Comparison of ENCODE assay signal across 16 cellular contexts in the genomic region with DNA sequence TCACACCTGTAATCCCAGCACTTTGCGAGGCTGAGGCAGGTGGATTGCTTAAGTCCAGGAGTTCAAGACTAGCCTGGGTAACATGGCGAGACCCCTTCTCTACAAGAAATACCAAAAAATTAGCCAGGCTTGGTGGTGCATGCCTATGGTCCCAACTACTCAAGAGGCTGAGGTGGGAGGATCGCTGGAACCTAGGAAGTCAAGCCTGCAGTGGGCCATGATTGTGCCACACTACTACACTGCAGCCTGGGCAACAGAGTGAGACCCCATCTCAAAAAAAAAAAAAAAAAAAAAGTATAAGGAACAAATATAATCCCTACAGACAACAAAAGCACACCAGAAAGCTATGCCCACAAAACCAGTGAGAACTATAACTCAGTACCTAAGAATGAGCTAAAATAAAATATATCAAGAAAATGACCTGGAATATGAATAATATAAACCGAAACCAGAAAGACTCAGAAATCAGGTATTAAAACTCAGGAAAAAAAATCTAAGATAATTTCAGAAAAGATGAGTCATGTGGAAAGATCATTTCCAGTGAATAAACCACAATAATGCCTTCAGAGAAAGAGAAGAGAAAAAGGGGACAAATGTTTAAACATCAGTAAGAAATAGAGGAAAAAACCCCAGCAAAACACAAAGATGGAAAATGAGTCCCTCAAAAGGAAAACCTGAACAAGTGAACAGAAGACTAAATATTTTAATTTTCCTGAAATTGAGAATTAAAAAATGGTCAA. TPM values are rescaled to one million over a fixed set of nuclear protein-coding genes. Genes with fewer than 3 reads are reported as not detected.
A peak's percentile ranks its signal among the peaks of the same experiment; 100 is the strongest.
DNase-seq lines count a peak whose midpoint lies in the region; ATAC-seq and TF ChIP-seq lines count a peak whose summit lies in the region.
"Had no signal": no experiment of that assay in that cellular context is flagged by ENCODE, and none has a peak within 500 bp of the region (broad histone marks: within the 10 kb centered on the region; RNA-seq: fewer than 3 reads in every experiment).

No MANE protein-coding gene starts in this region.

- intact Hi-C loops in activated T-helper 2 cell treated with anti-CD3 and anti-CD28 coated beads, Interferon-gamma antibody, Interleukin-2, Interleukin-4, amounts not matched to agents 10 μg/mL and 5 μg/mL and 100 μg/mL, durations not matched to agents 14 hours and 24 hours and 36 hours (cut with micrococcal nuclease) = loop anchor here (2.0 to 5.0 kb wide), 3 partner anchors 22 to 94 kb away; a partner anchor contains a TSS
- intact Hi-C loops in lower lobe of right lung (cut with DNase I) = no loop called here

- peaks cover 12% of the 10 kb centered on the region for H4K20me1 ChIP-seq in hepatocyte (ENCODE audit: insufficient read depth, poor library complexity, severe bottlenecking)

- H3K79me2 ChIP-seq in hepatocyte = peaks cover 85% of the 10 kb centered on the region

- no peaks in the 10 kb centered on the region for H3K9me2 ChIP-seq in hepatocyte (replicated peaks; ENCODE audit: insufficient read depth)

- H3K9me3 Mint-ChIP-seq in activated T-helper 2 cell treated with anti-CD3 and anti-CD28 coated beads, Interferon-gamma antibody, Interleukin-2, Interleukin-4, amounts not matched to agents 10 μg/mL and 5 μg/mL and 100 μg/mL, durations not matched to agents 14 hours and 24 hours and 36 hours = no peaks in the 10 kb centered on the region
- H3K9me3 Mint-ChIP-seq in mesothelial cell of epicardium (no peaks in the 10 kb centered on the region), type B pancreatic cell (no peaks in the 10 kb centered on the region)
- H3K9me3 Mint-ChIP-seq: endodermal cell; H9; IgD-negative memory B cell; T-helper 2 cell treated with Interferon-gamma antibody and Interleukin-4, amounts not matched to agents 5 μg/mL and 100 μg/mL, for 36 hours had no signal

- H3K4me3 Mint-ChIP-seq in activated T-helper 2 cell treated with anti-CD3 and anti-CD28 coated beads, Interferon-gamma antibody, Interleukin-2, Interleukin-4, amounts not matched to agents 10 μg/mL and 5 μg/mL and 100 μg/mL, durations not matched to agents 14 hours and 24 hours and 36 hours (ENCODE audit: low read depth) = no peak overlapping the region
- H3K4me3 Mint-ChIP-seq in mesothelial cell of epicardium (no peak overlapping the region), type B pancreatic cell (no peak overlapping the region)
- H3K4me3 Mint-ChIP-seq: endodermal cell; H9; IgD-negative memory B cell; T-helper 2 cell treated with Interferon-gamma antibody and Interleukin-4, amounts not matched to agents 5 μg/mL and 100 μg/mL, for 36 hours had no signal

- no peak overlapping the region for H3K4me3 ChIP-seq in hepatocyte
- no peak overlapping the region for H3K4me3 ChIP-seq in lower lobe of right lung
- H3K4me3 ChIP-seq: BLaER1 treated with 17β-estradiol and CSF1 and Interleukin-3, amounts not matched to agents 10 nM and 100 nM had no signal

- no peak overlapping the region for H2AFZ ChIP-seq in hepatocyte

- no peaks in the 10 kb centered on the region for H3K27me3 ChIP-seq in hepatocyte
- no peaks in the 10 kb centered on the region for H3K27me3 ChIP-seq in lower lobe of right lung (ENCODE audit: low read depth)
- H3K27me3 ChIP-seq: BLaER1 treated with 17β-estradiol and CSF1 and Interleukin-3, amounts not matched to agents 10 nM and 100 nM had no signal

- H3K4me1 ChIP-seq in hepatocyte (ENCODE audit: insufficient read depth) (no peaks in the 10 kb centered on the region), lower lobe of right lung (no peaks in the 10 kb centered on the region)

- H3K27me3 Mint-ChIP-seq in activated T-helper 2 cell treated with anti-CD3 and anti-CD28 coated beads, Interferon-gamma antibody, Interleukin-2, Interleukin-4, amounts not matched to agents 10 μg/mL and 5 μg/mL and 100 μg/mL, durations not matched to agents 14 hours and 24 hours and 36 hours (ENCODE audit: low read depth) = no peaks in the 10 kb centered on the region
- no peaks in the 10 kb centered on the region for H3K27me3 Mint-ChIP-seq in mesothelial cell of epicardium (ENCODE audit: low read depth)
- no peaks in the 10 kb centered on the region for H3K27me3 Mint-ChIP-seq in type B pancreatic cell
- H3K27me3 Mint-ChIP-seq: IgD-negative memory B cell had no signal

- DNase-seq in AG20443 (ENCODE audit: low spot score) = peak; percentile 47
- peak; percentile 47 for DNase-seq in ELR (ENCODE audit: low read depth)
- DNase-seq in activated T-helper 2 cell treated with anti-CD3 and anti-CD28 coated beads, Interferon-gamma antibody, Interleukin-2, Interleukin-4, amounts not matched to agents 10 μg/mL and 5 μg/mL and 100 μg/mL, durations not matched to agents 14 hours and 24 hours and 36 hours (ENCODE audit: low spot score) = no peak
- DNase-seq in mesothelial cell of epicardium (ENCODE audit: low spot score in 2 of 2, unreplicated experiment in 2 of 2) = no peak
- DNase-seq in hepatocyte (ENCODE audit: low spot score) = no peak
- no peak for DNase-seq in kidney glomerular epithelial cell (lab: John Stamatoyannopoulos, UW)
- no peak for DNase-seq in lower lobe of right lung
- no peak for DNase-seq in type B pancreatic cell (ENCODE audit: extremely low spot score, unreplicated experiment)
- DNase-seq: activated effector memory CD4-positive, alpha-beta T cell treated with anti-CD3 and anti-CD28 coated beads, Interleukin-2, amount 50 U/mL, for 16 hours; DMS79; endodermal cell; H9; stimulated activated CD4-positive, alpha-beta T cell treated with anti-CD3 and anti-CD28 coated beads, Interleukin-4, amount 100 ng/mL, for 24 hours had no signal

- peaks cover 55% of the 10 kb centered on the region for H3K36me3 Mint-ChIP-seq in activated T-helper 2 cell treated with anti-CD3 and anti-CD28 coated beads, Interferon-gamma antibody, Interleukin-2, Interleukin-4, amounts not matched to agents 10 μg/mL and 5 μg/mL and 100 μg/mL, durations not matched to agents 14 hours and 24 hours and 36 hours (ENCODE audit: low read depth)
- H3K36me3 Mint-ChIP-seq in mesothelial cell of epicardium (peaks cover 33% of the 10 kb centered on the region), type B pancreatic cell (peaks cover 40% of the 10 kb centered on the region)

- H3K4me2 ChIP-seq in hepatocyte = no peak overlapping the region

- H3K27ac ChIP-seq in hepatocyte (no peak overlapping the region), lower lobe of right lung (no peak overlapping the region)
- H3K27ac ChIP-seq: BLaER1 treated with 17β-estradiol and CSF1 and Interleukin-3, amounts not matched to agents 10 nM and 100 nM had no signal

- H3K36me3 ChIP-seq in hepatocyte (replicated peaks; ENCODE audit: insufficient read depth, low read depth) = no peaks in the 10 kb centered on the region
- peaks cover 63% of the 10 kb centered on the region for H3K36me3 ChIP-seq in lower lobe of right lung

- peaks cover 31% of the 10 kb centered on the region for H3K4me1 Mint-ChIP-seq in activated T-helper 2 cell treated with anti-CD3 and anti-CD28 coated beads, Interferon-gamma antibody, Interleukin-2, Interleukin-4, amounts not matched to agents 10 μg/mL and 5 μg/mL and 100 μg/mL, durations not matched to agents 14 hours and 24 hours and 36 hours (ENCODE audit: low read depth)
- H3K4me1 Mint-ChIP-seq in mesothelial cell of epicardium = no peaks in the 10 kb centered on the region
- H3K4me1 Mint-ChIP-seq in type B pancreatic cell (ENCODE audit: unreplicated experiment) = no peaks in the 10 kb centered on the region
- H3K4me1 Mint-ChIP-seq: endodermal cell had no signal

- H3K27ac Mint-ChIP-seq in activated T-helper 2 cell treated with anti-CD3 and anti-CD28 coated beads, Interferon-gamma antibody, Interleukin-2, Interleukin-4, amounts not matched to agents 10 μg/mL and 5 μg/mL and 100 μg/mL, durations not matched to agents 14 hours and 24 hours and 36 hours = peak overlapping the region; percentile 77
- peak overlapping the region; percentile 2 for H3K27ac Mint-ChIP-seq in mesothelial cell of epicardium
- no peak overlapping the region for H3K27ac Mint-ChIP-seq in type B pancreatic cell
- H3K27ac Mint-ChIP-seq: endodermal cell; T-helper 2 cell treated with Interferon-gamma antibody and Interleukin-4, amounts not matched to agents 5 μg/mL and 100 μg/mL, for 36 hours had no signal

- no peak for ATAC-seq in lower lobe of right lung

- over 99% methylated on average over 4 of the region's 4 CpGs for WGBS in hepatocyte (ENCODE audit: low lambda C conversion rate, missing lambda C conversion rate)

- H3K9me3 ChIP-seq in hepatocyte (ENCODE audit: low read depth) (no peaks in the 10 kb centered on the region), lower lobe of right lung (no peaks in the 10 kb centered on the region)
- H3K9me3 ChIP-seq: BLaER1 treated with 17β-estradiol and CSF1 and Interleukin-3, amounts not matched to agents 10 nM and 100 nM had no signal

- TF ChIP-seq CTCF in mesothelial cell of epicardium (IDR thresholded peaks at IDR 0.05; ENCODE audit: unreplicated experiment) (no peak), hepatocyte (IDR thresholded peaks at IDR 0.05; ENCODE audit: poor library complexity) (no peak), lower lobe of right lung (IDR thresholded peaks at IDR 0.05) (no peak), type B pancreatic cell (conservative IDR thresholded peaks at IDR 0.05) (no peak)

RNA-seq across cellular contexts. Expression of a gene that starts 57.4 kb away (rescaled TPM):
- 80.1 and 81.5 TPM in 2 replicates for total RNA-seq in activated T-helper 2 cell treated with anti-CD3 and anti-CD28 coated beads, Interferon-gamma antibody, Interleukin-2, Interleukin-4, amounts not matched to agents 10 μg/mL and 5 μg/mL and 100 μg/mL, durations not matched to agents 14 hours and 24 hours and 36 hours
- total RNA-seq in mesothelial cell of epicardium = 66.2 to 73.7 TPM (median 68.8 TPM) in 3 replicates
- total RNA-seq in hepatocyte = 115 and 122 TPM in 2 replicates
- polyA plus RNA-seq in hepatocyte = 122 and 145 TPM in 2 replicates
- total RNA-seq in lower lobe of right lung = 99.0 TPM
- 72.9 and 102 TPM in 2 replicates for total RNA-seq in type B pancreatic cell (ENCODE audit: low replicate concordance)

Comparison
In these comparisons a context has a peak if more than half of its experiments do, and no peak if none do; other contexts are left out.
1. DNase-seq: peak in AG20443 (single experiment) and ELR (single experiment); none in activated T-helper 2 cell treated with anti-CD3 and anti-CD28 coated beads, Interferon-gamma antibody, Interleukin-2, Interleukin-4, amounts not matched to agents 10 μg/mL and 5 μg/mL and 100 μg/mL, durations not matched to agents 14 hours and 24 hours and 36 hours (single experiment), mesothelial cell of epicardium (0 of 2), hepatocyte (single experiment), kidney glomerular epithelial cell (single experiment), lower lobe of right lung (single experiment) and type B pancreatic cell (single experiment).